ENCODE assay signal across 1 cellular context in genomic region chr11:129249923-129250322, GRCh38.
TF ChIP-seq lines count a peak whose summit lies in the region.

No MANE protein-coding gene starts in this region.

TF ChIP-seq in H1, 55 proteins besides CTCF, POLR2A, EP300 and RAD21:
- TF ChIP-seq, protein P1, sequence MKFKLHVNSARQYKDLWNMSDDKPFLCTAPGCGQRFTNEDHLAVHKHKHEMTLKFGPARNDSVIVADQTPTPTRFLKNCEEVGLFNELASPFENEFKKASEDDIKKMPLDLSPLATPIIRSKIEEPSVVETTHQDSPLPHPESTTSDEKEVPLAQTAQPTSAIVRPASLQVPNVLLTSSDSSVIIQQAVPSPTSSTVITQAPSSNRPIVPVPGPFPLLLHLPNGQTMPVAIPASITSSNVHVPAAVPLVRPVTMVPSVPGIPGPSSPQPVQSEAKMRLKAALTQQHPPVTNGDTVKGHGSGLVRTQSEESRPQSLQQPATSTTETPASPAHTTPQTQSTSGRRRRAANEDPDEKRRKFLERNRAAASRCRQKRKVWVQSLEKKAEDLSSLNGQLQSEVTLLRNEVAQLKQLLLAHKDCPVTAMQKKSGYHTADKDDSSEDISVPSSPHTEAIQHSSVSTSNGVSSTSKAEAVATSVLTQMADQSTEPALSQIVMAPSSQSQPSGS (IDR thresholded peaks at IDR 0.05; ENCODE audit: low read length): no peak
- no peak for TF ChIP-seq NANOG (IDR thresholded peaks at IDR 0.05; ENCODE audit: insufficient read depth, low read depth, low read length, poor library complexity, severe bottlenecking)
- no peak for TF ChIP-seq YY1 (IDR thresholded peaks at IDR 0.05; ENCODE audit: low read depth, low read length)
- TF ChIP-seq RNF2 (IDR thresholded peaks at IDR 0.05; ENCODE audit: borderline replicate concordance, low read depth, low read length, missing control alignments, poor library complexity, severe bottlenecking): no peak
- TF ChIP-seq MAFK (IDR thresholded peaks at IDR 0.05; ENCODE audit: low read depth, low read length): no peak
- no peak for TF ChIP-seq JUND (IDR thresholded peaks at IDR 0.05; ENCODE audit: low read length)
- TF ChIP-seq FOSL1 (IDR thresholded peaks at IDR 0.05; ENCODE audit: insufficient read depth, low read depth, low read length): no peak
